18 cellular contexts compared by ENCODE assay signal in the genomic region with DNA sequence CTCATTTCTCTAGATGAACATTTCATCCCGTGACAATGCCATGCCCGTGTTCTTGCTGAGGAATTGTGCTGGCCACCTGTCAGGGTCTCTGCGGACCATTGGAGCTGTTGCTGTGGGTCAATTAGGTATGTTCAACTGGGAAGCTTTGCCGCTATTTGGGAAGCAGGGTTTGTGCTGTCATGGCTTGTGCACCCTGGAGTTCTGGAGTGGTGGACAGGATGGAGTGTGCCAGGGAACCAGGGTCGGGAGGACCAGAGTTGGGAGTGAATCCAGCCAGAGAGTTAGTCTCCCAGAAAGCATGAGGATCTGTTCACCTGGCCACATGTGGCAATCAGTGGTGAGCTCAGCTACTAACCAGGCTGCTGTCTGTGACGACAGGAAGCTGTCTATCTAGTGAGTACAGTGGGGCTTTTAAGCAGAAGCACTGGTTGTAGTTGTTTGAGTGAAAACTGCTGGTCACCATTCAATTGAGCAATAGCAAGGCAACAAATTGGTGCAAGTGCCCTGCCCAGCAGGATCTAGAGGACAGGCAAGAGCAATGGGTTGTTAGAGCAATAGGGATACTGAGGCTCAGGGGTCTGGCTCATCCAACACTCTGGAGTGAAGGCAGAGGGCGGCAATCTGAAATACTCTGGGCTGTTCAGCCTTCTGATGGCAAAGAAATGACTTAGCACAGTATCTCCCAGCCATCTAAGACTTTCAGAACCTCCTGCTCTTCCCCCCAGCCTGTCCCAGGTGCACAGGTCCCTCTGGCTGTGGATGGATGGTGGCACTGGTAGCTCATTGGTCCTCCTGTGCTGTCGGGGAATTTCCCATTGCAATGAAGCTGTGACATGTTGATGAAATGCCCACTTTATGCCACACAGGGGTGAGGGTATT.
DNase-seq lines count a peak whose midpoint lies in the region; ATAC-seq and TF ChIP-seq lines count a peak whose summit lies in the region.
"Had no signal": no experiment of that assay in that cellular context is flagged by ENCODE, and none has a peak within 500 bp of the region (broad histone marks: within the 10 kb centered on the region; RNA-seq: fewer than 3 reads in every experiment).

No MANE protein-coding gene starts in this region.

- no peaks in the 10 kb centered on the region for H3K4me1 ChIP-seq in naive thymus-derived CD4-positive, alpha-beta T cell (ENCODE audit: control insufficient read depth in 2 of 2, insufficient read depth in 2 of 2, low read length in 2 of 2)

- intact Hi-C loops in activated CD8-positive, alpha-beta T cell treated with anti-CD3 and anti-CD28 coated beads for 36 hours (cut with micrococcal nuclease) = no loop called here
- intact Hi-C loops in dendritic cell treated with granulocyte-macrophage colony-stimulating factor and Interleukin-4, amounts not matched to agents 40 ng/mL and 50 ng/mL, for 4 days (cut with micrococcal nuclease) = loop anchor here (10.0 kb wide), 1 partner anchor 125 kb away; no protein-coding TSS in a partner anchor
- intact Hi-C loops in naive thymus-derived CD4-positive, alpha-beta T cell (cut with micrococcal nuclease) = no loop called here

- H3K4me1 Mint-ChIP-seq in activated CD8-positive, alpha-beta T cell treated with anti-CD3 and anti-CD28 coated beads, Interleukin-2, amount 10 ng/mL, durations not matched to agents 7 days and 5 days (ENCODE audit: low read depth) = peaks cover 26% of the 10 kb centered on the region
- no peaks in the 10 kb centered on the region for H3K4me1 Mint-ChIP-seq in activated CD8-positive, alpha-beta T cell treated with anti-CD3 and anti-CD28 coated beads for 36 hours (ENCODE audit: low read depth)
- peaks cover 37% of the 10 kb centered on the region for H3K4me1 Mint-ChIP-seq in dendritic cell treated with granulocyte-macrophage colony-stimulating factor and Interleukin-4, amounts not matched to agents 40 ng/mL and 50 ng/mL, for 4 days (ENCODE audit: low read depth)
- peaks cover 0 to 16% (median 0%) of the 10 kb centered on the region in 7 donors for H3K4me1 Mint-ChIP-seq in naive thymus-derived CD4-positive, alpha-beta T cell

- no peaks in the 10 kb centered on the region for H3K36me3 Mint-ChIP-seq in activated CD8-positive, alpha-beta T cell treated with anti-CD3 and anti-CD28 coated beads, Interleukin-2, amount 10 ng/mL, durations not matched to agents 7 days and 5 days (ENCODE audit: low read depth)
- no peaks in the 10 kb centered on the region for H3K36me3 Mint-ChIP-seq in activated CD8-positive, alpha-beta T cell treated with anti-CD3 and anti-CD28 coated beads for 36 hours (ENCODE audit: low read depth)
- H3K36me3 Mint-ChIP-seq in dendritic cell treated with granulocyte-macrophage colony-stimulating factor and Interleukin-4, amounts not matched to agents 40 ng/mL and 50 ng/mL, for 4 days (ENCODE audit: low read depth) = peaks cover 11% of the 10 kb centered on the region
- peaks cover 0 to 2% (median 0%) of the 10 kb centered on the region in 5 donors for H3K36me3 Mint-ChIP-seq in naive thymus-derived CD4-positive, alpha-beta T cell

- no peak overlapping the region for H3K4me3 ChIP-seq in naive thymus-derived CD4-positive, alpha-beta T cell (ENCODE audit: low read length)

- no peak for ATAC-seq in activated CD8-positive, alpha-beta T cell treated with anti-CD3 and anti-CD28 coated beads, Interleukin-2, amount 10 ng/mL, durations not matched to agents 7 days and 5 days
- ATAC-seq in activated CD8-positive, alpha-beta T cell treated with anti-CD3 and anti-CD28 coated beads for 36 hours = no peak
- peak; percentile 56 for ATAC-seq in naive thymus-derived CD4-positive, alpha-beta T cell
- ATAC-seq in GM21390 (IDR thresholded peaks at IDR 0.05; ENCODE audit: unreplicated experiment) = no peak
- no peak for ATAC-seq in HG03354 (IDR thresholded peaks at IDR 0.05; ENCODE audit: poor library complexity, severe bottlenecking, unreplicated experiment)
- ATAC-seq: Right ventricle myocardium inferior had no signal

- H3K27me3 Mint-ChIP-seq in activated CD8-positive, alpha-beta T cell treated with anti-CD3 and anti-CD28 coated beads, Interleukin-2, amount 10 ng/mL, durations not matched to agents 7 days and 5 days (ENCODE audit: low read depth) = peaks cover 18% of the 10 kb centered on the region
- peaks cover 5% of the 10 kb centered on the region for H3K27me3 Mint-ChIP-seq in activated CD8-positive, alpha-beta T cell treated with anti-CD3 and anti-CD28 coated beads for 36 hours
- no peaks in the 10 kb centered on the region for H3K27me3 Mint-ChIP-seq in dendritic cell treated with granulocyte-macrophage colony-stimulating factor and Interleukin-4, amounts not matched to agents 40 ng/mL and 50 ng/mL, for 4 days
- H3K27me3 Mint-ChIP-seq in naive thymus-derived CD4-positive, alpha-beta T cell = peaks cover 10 to 32% (median 13%) of the 10 kb centered on the region in 5 donors

- TF ChIP-seq CTCF in activated CD8-positive, alpha-beta T cell treated with anti-CD3 and anti-CD28 coated beads for 36 hours (IDR thresholded peaks at IDR 0.05) = no peak

- CTCF ChIA-PET in activated CD8-positive, alpha-beta T cell treated with anti-CD3 and anti-CD28 coated beads, Interleukin-2, amount 10 ng/mL, durations not matched to agents 7 days and 5 days (lab: Charles Lee) = no interaction called here
- CTCF ChIA-PET in activated CD8-positive, alpha-beta T cell treated with anti-CD3 and anti-CD28 coated beads for 36 hours (lab: Charles Lee) = interaction anchor here (0.9 kb wide), 1 partner anchor 132 kb away, joined by 3 read pairs; no protein-coding TSS in a partner anchor
- CTCF ChIA-PET in naive thymus-derived CD4-positive, alpha-beta T cell (lab: Charles Lee) = no interaction called here

- no peaks in the 10 kb centered on the region for H3K36me3 ChIP-seq in naive thymus-derived CD4-positive, alpha-beta T cell (ENCODE audit: control insufficient read depth in 2 of 3, insufficient read depth in 3 of 3, low read length in 3 of 3)

- peak; percentile 12 for DNase-seq in activated CD8-positive, alpha-beta T cell treated with anti-CD3 and anti-CD28 coated beads, Interleukin-2, amount 10 ng/mL, durations not matched to agents 7 days and 5 days
- DNase-seq in activated CD8-positive, alpha-beta T cell treated with anti-CD3 and anti-CD28 coated beads for 36 hours = no peak
- no peak for DNase-seq in naive thymus-derived CD4-positive, alpha-beta T cell
- DNase-seq in NCI-H128 (lab: John Stamatoyannopoulos, UW; ENCODE audit: unreplicated experiment) (no peak), cerebellar cortex (ENCODE audit: low spot score) (no peak)
- DNase-seq: 8988T, EL, GF-D8, NCI-H1105, NCI-H1694 treated with DMSO at 0.1 percent for 48 hours, NCI-H446, NCI-H526 treated with DMSO at 0.1 percent for 48 hours, SW 1271 had no signal

- H3K9me3 Mint-ChIP-seq in activated CD8-positive, alpha-beta T cell treated with anti-CD3 and anti-CD28 coated beads, Interleukin-2, amount 10 ng/mL, durations not matched to agents 7 days and 5 days (ENCODE audit: insufficient read depth) = no peaks in the 10 kb centered on the region
- H3K9me3 Mint-ChIP-seq in activated CD8-positive, alpha-beta T cell treated with anti-CD3 and anti-CD28 coated beads for 36 hours = no peaks in the 10 kb centered on the region
- no peaks in the 10 kb centered on the region for H3K9me3 Mint-ChIP-seq in dendritic cell treated with granulocyte-macrophage colony-stimulating factor and Interleukin-4, amounts not matched to agents 40 ng/mL and 50 ng/mL, for 4 days
- H3K9me3 Mint-ChIP-seq in naive thymus-derived CD4-positive, alpha-beta T cell = peaks cover 0 to 5% (median 0%) of the 10 kb centered on the region in 11 donors

- H3K27ac Mint-ChIP-seq in activated CD8-positive, alpha-beta T cell treated with anti-CD3 and anti-CD28 coated beads, Interleukin-2, amount 10 ng/mL, durations not matched to agents 7 days and 5 days = no peak overlapping the region
- H3K27ac Mint-ChIP-seq in activated CD8-positive, alpha-beta T cell treated with anti-CD3 and anti-CD28 coated beads for 36 hours = no peak overlapping the region
- H3K27ac Mint-ChIP-seq in dendritic cell treated with granulocyte-macrophage colony-stimulating factor and Interleukin-4, amounts not matched to agents 40 ng/mL and 50 ng/mL, for 4 days = peak overlapping the region; percentile 9
- peak overlapping the region in 2 of 9 donors; percentile 7 to 34 for H3K27ac Mint-ChIP-seq in naive thymus-derived CD4-positive, alpha-beta T cell

- no peaks in the 10 kb centered on the region for H3K27me3 ChIP-seq in naive thymus-derived CD4-positive, alpha-beta T cell (ENCODE audit: control insufficient read depth in 2 of 2, insufficient read depth in 2 of 2, low read length in 2 of 2)

- H3K27ac ChIP-seq in naive thymus-derived CD4-positive, alpha-beta T cell (ENCODE audit: low read depth, low read length) = no peak overlapping the region
- H3K27ac ChIP-seq: C4-2B had no signal

- H3K4me3 Mint-ChIP-seq in activated CD8-positive, alpha-beta T cell treated with anti-CD3 and anti-CD28 coated beads, Interleukin-2, amount 10 ng/mL, durations not matched to agents 7 days and 5 days = no peak overlapping the region
- no peak overlapping the region for H3K4me3 Mint-ChIP-seq in activated CD8-positive, alpha-beta T cell treated with anti-CD3 and anti-CD28 coated beads for 36 hours
- H3K4me3 Mint-ChIP-seq in dendritic cell treated with granulocyte-macrophage colony-stimulating factor and Interleukin-4, amounts not matched to agents 40 ng/mL and 50 ng/mL, for 4 days = no peak overlapping the region
- H3K4me3 Mint-ChIP-seq in naive thymus-derived CD4-positive, alpha-beta T cell = no peak overlapping the region

- POLR2A ChIA-PET in activated CD8-positive, alpha-beta T cell treated with anti-CD3 and anti-CD28 coated beads, Interleukin-2, amount 10 ng/mL, durations not matched to agents 7 days and 5 days (lab: Charles Lee) = no interaction called here
- POLR2A ChIA-PET in activated CD8-positive, alpha-beta T cell treated with anti-CD3 and anti-CD28 coated beads for 36 hours (lab: Charles Lee) = interaction anchor here (1.0 kb wide), 1 partner anchor 340 kb away, joined by 3 read pairs; no protein-coding TSS in a partner anchor
- POLR2A ChIA-PET in naive thymus-derived CD4-positive, alpha-beta T cell (lab: Charles Lee) = no interaction called here

- H3K9me3 ChIP-seq in naive thymus-derived CD4-positive, alpha-beta T cell (ENCODE audit: control insufficient read depth in 2 of 3, low read length in 3 of 3) = no peaks in the 10 kb centered on the region
